ENCODE assay signal across 8 cellular contexts in the genomic region with DNA sequence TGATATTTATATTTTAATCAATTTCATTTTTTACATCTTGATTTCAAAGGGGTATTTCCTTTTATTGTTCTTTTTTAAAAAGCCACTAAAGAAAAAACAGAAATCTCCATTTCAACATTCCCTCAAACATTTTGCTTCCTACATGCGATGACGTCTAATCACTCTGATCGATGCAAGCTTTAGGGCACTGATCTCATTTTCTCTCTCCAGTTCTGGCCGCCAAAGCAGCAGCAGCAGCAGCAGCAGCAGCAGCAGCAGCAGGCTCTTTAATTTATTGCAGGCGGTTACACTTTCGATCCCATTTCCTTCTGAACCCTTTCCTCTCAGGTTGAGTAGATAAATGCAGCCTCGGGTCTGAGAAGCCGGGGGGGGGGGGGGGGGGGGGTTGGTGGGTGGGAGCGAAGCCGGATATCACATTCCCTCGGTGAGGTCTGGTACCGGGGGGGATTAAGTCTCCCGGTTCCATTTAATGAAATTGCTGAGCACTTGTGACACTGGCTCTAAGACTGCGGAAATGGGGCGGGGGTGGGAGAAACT. TPM values are rescaled to one million over a fixed set of nuclear protein-coding genes. Genes with fewer than 3 reads are reported as not detected.
DNase-seq lines count a peak whose midpoint lies in the region; ATAC-seq and TF ChIP-seq lines count a peak whose summit lies in the region.

No MANE protein-coding gene starts in this region.

- H3K36me3 ChIP-seq in right atrium auricular region, result no peaks in the 10 kb centered on the region
- H3K36me3 ChIP-seq in colonic mucosa, result no peaks in the 10 kb centered on the region
- no peaks in the 10 kb centered on the region for H3K36me3 ChIP-seq in muscle layer of duodenum (ENCODE audit: control insufficient read depth in 1 of 2, insufficient read depth in 2 of 2, low read length in 2 of 2)

- H3K4me3 ChIP-seq in right atrium auricular region (peak overlapping the region; percentile 30 to 53), colonic mucosa (peak overlapping the region; percentile 36), muscle layer of duodenum (ENCODE audit: low read depth in 1 of 2, low read length in 2 of 2) (peak overlapping the region; percentile 77 to 93)

- intact Hi-C loops in left ventricle myocardium superior (cut with micrococcal nuclease), result no loop called here
- intact Hi-C loops in colonic mucosa (cut with DNase I), result no loop called here

- no peak for DNase-seq in right atrium auricular region (ENCODE audit: low spot score)
- no peak for DNase-seq in left ventricle myocardium superior
- DNase-seq in NOMO-1 (lab: John Stamatoyannopoulos, UW; ENCODE audit: unreplicated experiment in 2 of 2), result peak; percentile 26 to 46
- peak; percentile 20 for DNase-seq in colonic mucosa
- DNase-seq in NCI-H2029 (lab: John Stamatoyannopoulos, UW), result no peak
- DNase-seq in stimulated activated CD4-positive, alpha-beta T cell treated with anti-CD3 and anti-CD28 coated beads, Interleukin-1b, Interleukin-23, amount 100 ng/mL, for 48 hours, result no peak

- TF ChIP-seq CTCF in right atrium auricular region (IDR thresholded peaks at IDR 0.05) (no peak), colonic mucosa (IDR thresholded peaks at IDR 0.05) (no peak)

- H3K9me3 ChIP-seq in right atrium auricular region, result no peaks in the 10 kb centered on the region
- no peaks in the 10 kb centered on the region for H3K9me3 ChIP-seq in colonic mucosa
- no peaks in the 10 kb centered on the region for H3K9me3 ChIP-seq in muscle layer of duodenum (ENCODE audit: control insufficient read depth in 1 of 2, low read length in 2 of 2)

- ATAC-seq in left ventricle myocardium superior (no peak), HG03045 (IDR thresholded peaks at IDR 0.05; ENCODE audit: unreplicated experiment) (no peak)

- H3K4me1 ChIP-seq in right atrium auricular region (peaks cover 0 to 44% of the 10 kb centered on the region in 2 donors), colonic mucosa (peaks cover 5% of the 10 kb centered on the region), muscle layer of duodenum (ENCODE audit: control insufficient read depth in 1 of 2, insufficient read depth in 2 of 2, low read length in 2 of 2) (peaks cover 4 to 30% of the 10 kb centered on the region in 2 donors)

- H3K27ac ChIP-seq in right atrium auricular region (no peak overlapping the region), colonic mucosa (no peak overlapping the region), muscle layer of duodenum (ENCODE audit: low read length) (no peak overlapping the region)

- H3K27me3 ChIP-seq in right atrium auricular region, result peaks cover 7 to 8% of the 10 kb centered on the region in 2 donors
- H3K27me3 ChIP-seq in colonic mucosa, result peaks cover 37% of the 10 kb centered on the region
- peaks cover 4% of the 10 kb centered on the region for H3K27me3 ChIP-seq in muscle layer of duodenum (ENCODE audit: low read depth, low read length)

- no peak overlapping the region for H3K9ac ChIP-seq in colonic mucosa (ENCODE audit: low read depth in 2 of 2, low read length in 2 of 2)

RNA-seq across cellular contexts. Expression of gene PCDH7, which starts 3.4 kb away (rescaled TPM):
- total RNA-seq in right atrium auricular region (10 to 100 TPM in 1 of 2 donors, 1 to 10 TPM in 1; 6.6 to 16.8 TPM), left ventricle myocardium superior (53.4 TPM), colonic mucosa (10 to 100 TPM in 1 of 2 donors, 1 to 10 TPM in 1; 4.7 to 18.0 TPM)

Comparison
In these comparisons a context has a peak if more than half of its experiments do, and no peak if none do; other contexts are left out.
1. DNase-seq: peak in NOMO-1 (2 of 2) and colonic mucosa (single experiment); none in right atrium auricular region (single experiment), left ventricle myocardium superior (single experiment), NCI-H2029 (single experiment) and stimulated activated CD4-positive, alpha-beta T cell treated with anti-CD3 and anti-CD28 coated beads, Interleukin-1b, Interleukin-23, amount 100 ng/mL, for 48 hours (single experiment).
2. Peak in every context shown above with its lines, with median percentiles within 50 percentile points of each other: H3K4me3 ChIP-seq.